Comparison of ENCODE assay signal across 1 cellular context in genomic region chr5:36740259-36740898, GRCh38.
TF ChIP-seq lines count a peak whose summit lies in the region.

No MANE protein-coding gene starts in this region.

TF ChIP-seq in SK-N-SH treated with all-trans-retinoic acid at 6 μM for 48 hours, 23 proteins besides CTCF, POLR2A, EP300 and RAD21 (continued from another document):
- no peak for TF ChIP-seq POU6F1 (CRISPR knock-in tag; IDR thresholded peaks at IDR 0.05; ENCODE audit: borderline replicate concordance, low read depth)
